In the genomic region with DNA sequence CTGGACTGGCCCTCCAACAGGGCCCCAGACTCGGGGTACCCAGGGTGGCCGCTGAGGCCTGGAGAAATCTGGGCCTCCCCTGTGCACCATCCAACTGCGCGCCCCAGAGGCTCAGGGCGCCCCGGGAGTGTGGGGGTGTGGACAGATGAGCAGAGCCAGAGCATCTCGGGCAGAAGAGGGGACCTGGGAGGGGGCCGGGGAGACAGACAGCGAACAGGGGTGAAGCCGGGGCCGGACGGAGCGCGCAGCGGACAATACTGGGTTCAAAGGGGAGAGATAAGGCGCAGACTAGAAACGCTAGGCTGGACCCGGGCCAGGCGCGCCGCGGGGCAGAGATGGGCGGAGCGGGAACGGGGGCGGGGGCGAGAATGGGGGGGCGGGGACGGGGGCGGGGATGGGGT, we compare ENCODE assay signal across 8 cellular contexts. TPM values are rescaled to one million over a fixed set of nuclear protein-coding genes. Genes with fewer than 3 reads are reported as not detected.
DNase-seq lines count a peak whose midpoint lies in the region; ATAC-seq and TF ChIP-seq lines count a peak whose summit lies in the region.

No MANE protein-coding gene starts in this region.

- H3K9me2 ChIP-seq in OCI-LY1 (ENCODE audit: low read depth, low read length) (no peaks in the 10 kb centered on the region), neural cell (ENCODE audit: insufficient read depth, low read length) (no peaks in the 10 kb centered on the region)

- H3K27me3 Mint-ChIP-seq in endodermal cell (ENCODE audit: insufficient read depth), result no peaks in the 10 kb centered on the region

- peak overlapping the region; percentile 90 for H3K27ac Mint-ChIP-seq in endodermal cell

- no peak for DNase-seq in AG04449 (ENCODE audit: low read depth, low spot score)
- DNase-seq in endodermal cell, result no peak
- DNase-seq in NCI-H524 (lab: John Stamatoyannopoulos, UW), result no peak
- DNase-seq in NCI-H1105 treated with DMSO at 0.1 percent for 48 hours (lab: John Stamatoyannopoulos, UW), result no peak
- no peak for DNase-seq in NCI-H774 (lab: John Stamatoyannopoulos, UW)

- H3K4me2 ChIP-seq in OCI-LY1 (ENCODE audit: low read length), result peak overlapping the region; percentile 71
- peak overlapping the region; percentile 14 for H3K4me2 ChIP-seq in neural cell (ENCODE audit: low read length)

- H3K27ac ChIP-seq in OCI-LY1 (ENCODE audit: low read depth, low read length, poor library complexity, severe bottlenecking) (no peak overlapping the region), endodermal cell (ENCODE audit: low read depth, low read length) (no peak overlapping the region), neural cell (ENCODE audit: low read length) (peak overlapping the region; percentile 49)

- H3K9me3 ChIP-seq in OCI-LY1 (ENCODE audit: low read length) (no peaks in the 10 kb centered on the region), endodermal cell (ENCODE audit: control insufficient read depth, low read length) (no peaks in the 10 kb centered on the region), neural cell (ENCODE audit: low read length) (no peaks in the 10 kb centered on the region)

- H3K9ac ChIP-seq in OCI-LY1 (ENCODE audit: low read length), result peak overlapping the region; percentile 42; the same call in 1 of the 2 replicates
- H3K9ac ChIP-seq in endodermal cell (ENCODE audit: extremely low read depth, low read length, poor library complexity, severe bottlenecking), result peak overlapping the region; percentile 30
- peak overlapping the region; percentile 74 for H3K9ac ChIP-seq in neural cell (ENCODE audit: low read length)

- peak overlapping the region; percentile 85 for H3K4me3 Mint-ChIP-seq in endodermal cell

- peaks cover 21% of the 10 kb centered on the region for H3K4me1 Mint-ChIP-seq in endodermal cell

- TF ChIP-seq EP300 in neural cell (conservative IDR thresholded peaks at IDR 0.05; ENCODE audit: poor library complexity, severe bottlenecking), result no peak

- H2AFZ ChIP-seq in OCI-LY1 (ENCODE audit: low read length) (no peak overlapping the region), neural cell (ENCODE audit: low read depth, low read length) (peak overlapping the region; percentile 80)

- H3K36me3 ChIP-seq in OCI-LY1 (ENCODE audit: insufficient read depth, low read length) (no peaks in the 10 kb centered on the region), endodermal cell (ENCODE audit: control insufficient read depth, insufficient read depth, low read length) (peaks cover 21% of the 10 kb centered on the region), neural cell (ENCODE audit: insufficient read depth, low read length) (no peaks in the 10 kb centered on the region)

- H3K9me3 Mint-ChIP-seq in endodermal cell, result peaks cover 5% of the 10 kb centered on the region

- H3K4me3 ChIP-seq in AG04449 (ENCODE audit: low read depth, low read length), result peak overlapping the region; percentile 42
- peak overlapping the region; percentile 54 for H3K4me3 ChIP-seq in OCI-LY1 (ENCODE audit: low read depth, low read length, poor library complexity, severe bottlenecking)
- no peak overlapping the region for H3K4me3 ChIP-seq in endodermal cell (ENCODE audit: low read length)
- H3K4me3 ChIP-seq in neural cell (ENCODE audit: low read length), result peak overlapping the region; percentile 62

- POLR2A ChIA-PET in AG04449 (lab: Yijun Ruan, JAX), result no interaction called here

- no peak for TF ChIP-seq CTCF in AG04449 (IDR thresholded peaks at IDR 0.05; ENCODE audit: insufficient read depth, low read length, missing control alignments)
- TF ChIP-seq CTCF in OCI-LY1 (IDR thresholded peaks at IDR 0.05; ENCODE audit: low read length), result no peak
- no peak for TF ChIP-seq CTCF in endodermal cell (conservative IDR thresholded peaks at IDR 0.05)
- no peak for TF ChIP-seq CTCF in neural cell (IDR thresholded peaks at IDR 0.05; ENCODE audit: poor library complexity, severe bottlenecking)

- 14 to 15% methylated on average over 8 to 14 of the region's 30 CpGs for WGBS in endodermal cell (ENCODE audit: insufficient coverage in 1 of 2, insufficient read length in 1 of 2), 2 experiments

- H3K27me3 ChIP-seq in OCI-LY1 (ENCODE audit: insufficient read depth, low read length) (peaks cover 3% of the 10 kb centered on the region; the same call in 1 of the 2 replicates), endodermal cell (ENCODE audit: control insufficient read depth, insufficient read depth, low read length, poor library complexity, severe bottlenecking) (no peaks in the 10 kb centered on the region), neural cell (ENCODE audit: insufficient read depth, low read depth, low read length) (no peaks in the 10 kb centered on the region)

- H4K20me1 ChIP-seq in OCI-LY1 (ENCODE audit: insufficient read depth, low read length) (no peaks in the 10 kb centered on the region), neural cell (ENCODE audit: insufficient read depth) (no peaks in the 10 kb centered on the region)

- TF ChIP-seq RAD21 in neural cell (conservative IDR thresholded peaks at IDR 0.05), result no peak

- 0 out of 2 replicates have a peak, but pooled peaks cover 3% of the 10 kb centered on the region for H3K79me2 ChIP-seq in OCI-LY1 (ENCODE audit: insufficient read depth, low read length)
- peaks cover 16% of the 10 kb centered on the region for H3K79me2 ChIP-seq in neural cell (replicated peaks; ENCODE audit: insufficient read depth, low read length)

- H3K4me1 ChIP-seq in OCI-LY1 (ENCODE audit: insufficient read depth, low read length, severe bottlenecking) (peaks cover 30% of the 10 kb centered on the region), endodermal cell (ENCODE audit: control insufficient read depth, insufficient read depth, low read length) (no peaks in the 10 kb centered on the region)

- CTCF ChIA-PET in AG04449 (lab: Yijun Ruan, JAX), result no interaction called here

- peak; percentile 33 for ATAC-seq in GM21423 (IDR thresholded peaks at IDR 0.05; ENCODE audit: unreplicated experiment)

- no peaks in the 10 kb centered on the region for H3F3A ChIP-seq in OCI-LY1 (ENCODE audit: insufficient read depth, low read length)
- no peaks in the 10 kb centered on the region for H3F3A ChIP-seq in neural cell (ENCODE audit: insufficient read depth, low read length, poor library complexity, severe bottlenecking)

- peaks cover 11% of the 10 kb centered on the region for H3K36me3 Mint-ChIP-seq in endodermal cell (ENCODE audit: low read depth)

TF ChIP-seq in neural cell, 6 proteins besides CTCF, POLR2A, EP300 and RAD21:
- TF ChIP-seq REST (IDR thresholded peaks at IDR 0.05; ENCODE audit: borderline replicate concordance), result no peak
- no peak for TF ChIP-seq EZH2 (IDR thresholded peaks at IDR 0.05; ENCODE audit: borderline replicate concordance, insufficient read depth, low read length, poor library complexity, severe bottlenecking)
- TF ChIP-seq MXI1 (conservative IDR thresholded peaks at IDR 0.05; ENCODE audit: poor library complexity, severe bottlenecking), result no peak
- TF ChIP-seq SMC3 (conservative IDR thresholded peaks at IDR 0.05; ENCODE audit: poor library complexity), result no peak
- TF ChIP-seq POLR2AphosphoS5 (IDR thresholded peaks at IDR 0.05), result no peak
- no peak for TF ChIP-seq TAF1 (IDR thresholded peaks at IDR 0.05; ENCODE audit: low read depth)

RNA-seq across cellular contexts. Expression of gene CERS4, which starts 0.5 kb away (rescaled TPM):
- 100 to 1,000 TPM in 1 of 2 donors, 10 to 100 TPM in 1; 76.9 to 105 TPM for total RNA-seq in endodermal cell
- polyA plus RNA-seq in endodermal cell (2013, experiment 1 of 2), result 52.1 TPM
- 56.6 TPM for polyA plus RNA-seq in endodermal cell (2013, experiment 2 of 2)
- polyA plus RNA-seq in neural cell, result 55.5 and 59.3 TPM in 2 replicates
- 49.7 and 53.7 TPM in 2 replicates for polyA minus RNA-seq in neural cell

RNA-seq across cellular contexts. Expression of gene FBN3, which starts 59.3 kb away (rescaled TPM):
- total RNA-seq in endodermal cell, result 100 to 1,000 TPM; 105 to 143 TPM
- 19.4 TPM for polyA plus RNA-seq in endodermal cell (2013, experiment 1 of 2)
- polyA plus RNA-seq in endodermal cell (2013, experiment 2 of 2), result 21.4 TPM
- 32.7 and 52.7 TPM in 2 replicates for polyA plus RNA-seq in neural cell
- polyA minus RNA-seq in neural cell, result 29.5 and 38.1 TPM in 2 replicates
